Comparison of ENCODE assay signal across 8 cellular contexts in genomic region chr11:65719887-65720236, GRCh38. TPM values are rescaled to one million over a fixed set of nuclear protein-coding genes. Genes with fewer than 3 reads are reported as not detected.
DNase-seq lines count a peak whose midpoint lies in the region; ATAC-seq and TF ChIP-seq lines count a peak whose summit lies in the region.

No MANE protein-coding gene starts in this region.

- intact Hi-C loops in heart right ventricle (cut with DNase I), result loop anchor here in 6 of 10 donors (1.0 to 10.0 kb wide), 5 partner anchors 8 to 265 kb away; partner anchors contain the start of genes KAT5 (in 2 of the 6) and FIBP (in 1 of the 6)
- intact Hi-C loops in sigmoid colon (cut with DNase I), result no loop called here

- H3K27me3 Mint-ChIP-seq in activated naive CD4-positive, alpha-beta T cell treated with anti-CD3 and anti-CD28 coated beads, Interleukin-2, amount 10 ng/mL, durations not matched to agents 7 days and 5 days, result peaks cover 7% of the 10 kb centered on the region

- peaks cover 43% of the 10 kb centered on the region for H3K4me1 Mint-ChIP-seq in activated naive CD4-positive, alpha-beta T cell treated with anti-CD3 and anti-CD28 coated beads, Interleukin-2, amount 10 ng/mL, durations not matched to agents 7 days and 5 days

- TF ChIP-seq POLR2A in sigmoid colon (IDR thresholded peaks at IDR 0.05), result no peak

- DNase-seq in BJ (ENCODE audit: low read depth) (no peak), LNCaP clone FGC (ENCODE audit: low read depth) (no peak), heart right ventricle (no peak), sigmoid colon (no peak), NCI-H345 treated with DMSO at 0.1 percent for 48 hours (lab: John Stamatoyannopoulos, UW; ENCODE audit: unreplicated experiment) (no peak)
- no peak for DNase-seq in activated naive CD4-positive, alpha-beta T cell treated with anti-CD3 and anti-CD28 coated beads, Interleukin-2, amount 10 ng/mL, durations not matched to agents 7 days and 5 days

- TF ChIP-seq CTCF in BJ (IDR thresholded peaks at IDR 0.05; ENCODE audit: insufficient read depth, low read depth, low read length) (peak; percentile 6; the same call in 1 of the 2 replicates), LNCaP clone FGC (IDR thresholded peaks at IDR 0.05; ENCODE audit: control insufficient read depth, extremely low read depth, insufficient read depth) (no peak), heart right ventricle (IDR thresholded peaks at IDR 0.05) (no peak), sigmoid colon (IDR thresholded peaks at IDR 0.05) (no peak)

- POLR2A ChIA-PET in BJ (lab: Charles Lee), result interaction anchor here (0.6 to 0.8 kb wide), 3 partner anchors 8 to 473 kb away, joined by 3 to 17 read pairs (median 4); partner anchors contain the start of gene FIBP

- H3K4me3 Mint-ChIP-seq in activated naive CD4-positive, alpha-beta T cell treated with anti-CD3 and anti-CD28 coated beads, Interleukin-2, amount 10 ng/mL, durations not matched to agents 7 days and 5 days, result peak overlapping the region; percentile 93

- H3K36me3 Mint-ChIP-seq in activated naive CD4-positive, alpha-beta T cell treated with anti-CD3 and anti-CD28 coated beads, Interleukin-2, amount 10 ng/mL, durations not matched to agents 7 days and 5 days, result peaks cover 37% of the 10 kb centered on the region

- H3K27ac ChIP-seq in heart right ventricle, result peak overlapping the region in 9 of 10 donors; percentile 85 to 95 (median 91)
- peak overlapping the region; percentile 87 to 96 (median 94) for H3K27ac ChIP-seq in sigmoid colon

- CTCF ChIA-PET in BJ (lab: Yijun Ruan, JAX), result interaction anchor here (0.8 to 3.2 kb wide), 9 partner anchors 8 to 296 kb away, joined by 3 to 20 read pairs (median 3); partner anchors contain the start of genes KAT5 and RELA
- CTCF ChIA-PET in activated naive CD4-positive, alpha-beta T cell treated with anti-CD3 and anti-CD28 coated beads, Interleukin-2, amount 10 ng/mL, durations not matched to agents 7 days and 5 days (lab: Charles Lee), result interaction anchor here (1.1 to 3.1 kb wide), 4 partner anchors 9 to 98 kb away, joined by 3 to 13 read pairs (median 5); no protein-coding TSS in a partner anchor

- WGBS in heart right ventricle, 2 donors, result 5 to 6% methylated on average over 16 of the region's 16 CpGs
- 2 to 4% methylated on average over 16 of the region's 16 CpGs for WGBS in sigmoid colon, 2 donors

- no peak for TF ChIP-seq EP300 in sigmoid colon (IDR thresholded peaks at IDR 0.05)

- H3K4me3 ChIP-seq in BJ (ENCODE audit: low read depth, low read length) (peak overlapping the region; percentile 60), LNCaP clone FGC (ENCODE audit: low read depth, low read length) (peak overlapping the region; percentile 95), heart right ventricle (peak overlapping the region; percentile 54 to 93 (median 70)), sigmoid colon (peak overlapping the region; percentile 69 to 84 (median 74))

- peaks cover 10 to 23% (median 19%) of the 10 kb centered on the region in 9 donors for H3K4me1 ChIP-seq in heart right ventricle
- H3K4me1 ChIP-seq in sigmoid colon, result peaks cover 0 to 25% (median 21%) of the 10 kb centered on the region in 4 donors

- H3K27me3 ChIP-seq in BJ (ENCODE audit: control insufficient read depth, insufficient read depth, low read length) (no peaks in the 10 kb centered on the region), heart right ventricle (no peaks in the 10 kb centered on the region), sigmoid colon (no peaks in the 10 kb centered on the region)

- H3K9me3 ChIP-seq in heart right ventricle, result no peaks in the 10 kb centered on the region
- H3K9me3 ChIP-seq in sigmoid colon, result no peaks in the 10 kb centered on the region

- H3K27ac Mint-ChIP-seq in activated naive CD4-positive, alpha-beta T cell treated with anti-CD3 and anti-CD28 coated beads, Interleukin-2, amount 10 ng/mL, durations not matched to agents 7 days and 5 days, result peak overlapping the region; percentile 87

- H3K9me3 Mint-ChIP-seq in activated naive CD4-positive, alpha-beta T cell treated with anti-CD3 and anti-CD28 coated beads, Interleukin-2, amount 10 ng/mL, durations not matched to agents 7 days and 5 days, result no peaks in the 10 kb centered on the region

- ATAC-seq in GM21529 (IDR thresholded peaks at IDR 0.05; ENCODE audit: unreplicated experiment) (peak; percentile 11), heart right ventricle (peak in 7 of 8 donors; percentile 4 to 32 (median 19)), GM19455 (IDR thresholded peaks at IDR 0.05; ENCODE audit: unreplicated experiment) (no peak)

- H3K36me3 ChIP-seq in BJ (ENCODE audit: control insufficient read depth, insufficient read depth, low read length) (peaks cover 26% of the 10 kb centered on the region), heart right ventricle (peaks cover 1 to 50% (median 23%) of the 10 kb centered on the region in 9 donors), sigmoid colon (peaks cover 19 to 46% (median 36%) of the 10 kb centered on the region in 4 donors)

RNA-seq across cellular contexts. Expression of gene RNASEH2C, which starts 0.7 kb away (rescaled TPM):
- polyA plus RNA-seq in BJ (2011; rRNA removed), result 28.0 and 33.9 TPM in 2 replicates
- polyA minus RNA-seq in BJ (2011; rRNA and poly(A)+ RNA removed), result 5.2 and 8.3 TPM in 2 replicates
- total RNA-seq in heart right ventricle, result 10 to 100 TPM; 34.1 to 75.6 (median 43.5) TPM
- 100 to 1,000 TPM in 1 of 2 donors, 10 to 100 TPM in 1; 60.3 to 123 TPM for polyA plus RNA-seq in heart right ventricle
- 100 to 1,000 TPM; 120 to 168 (median 146) TPM for total RNA-seq in sigmoid colon
- 10 to 100 TPM; 45.6 to 68.1 (median 55.7) TPM for polyA plus RNA-seq in sigmoid colon

RNA-seq across cellular contexts. Expression of gene KAT5, which starts 7.8 kb away (rescaled TPM):
- polyA plus RNA-seq in BJ (2011; rRNA removed), result 31.4 and 50.9 TPM in 2 replicates
- 44.4 and 54.7 TPM in 2 replicates for polyA minus RNA-seq in BJ (2011; rRNA and poly(A)+ RNA removed)
- total RNA-seq in heart right ventricle, result 10 to 100 TPM; 40.9 to 53.6 (median 44.0) TPM
- polyA plus RNA-seq in heart right ventricle, result 10 to 100 TPM; 54.9 to 62.8 TPM
- 10 to 100 TPM; 58.4 to 92.7 (median 74.7) TPM for total RNA-seq in sigmoid colon
- polyA plus RNA-seq in sigmoid colon, result 10 to 100 TPM; 51.1 to 81.0 (median 53.9) TPM

RNA-seq across cellular contexts. Expression of gene RELA, which starts 57.1 kb away (rescaled TPM):
- polyA plus RNA-seq in BJ (2011; rRNA removed), result 27.6 and 46.2 TPM in 2 replicates
- polyA minus RNA-seq in BJ (2011; rRNA and poly(A)+ RNA removed), result 31.1 and 36.4 TPM in 2 replicates
- total RNA-seq in heart right ventricle, result 10 to 100 TPM; 30.7 to 55.2 (median 40.0) TPM
- polyA plus RNA-seq in heart right ventricle, result 10 to 100 TPM; 28.9 to 38.3 TPM
- 10 to 100 TPM; 36.4 to 62.6 (median 46.9) TPM for total RNA-seq in sigmoid colon
- polyA plus RNA-seq in sigmoid colon, result 10 to 100 TPM; 33.6 to 45.6 (median 37.5) TPM
